In the genomic region with DNA sequence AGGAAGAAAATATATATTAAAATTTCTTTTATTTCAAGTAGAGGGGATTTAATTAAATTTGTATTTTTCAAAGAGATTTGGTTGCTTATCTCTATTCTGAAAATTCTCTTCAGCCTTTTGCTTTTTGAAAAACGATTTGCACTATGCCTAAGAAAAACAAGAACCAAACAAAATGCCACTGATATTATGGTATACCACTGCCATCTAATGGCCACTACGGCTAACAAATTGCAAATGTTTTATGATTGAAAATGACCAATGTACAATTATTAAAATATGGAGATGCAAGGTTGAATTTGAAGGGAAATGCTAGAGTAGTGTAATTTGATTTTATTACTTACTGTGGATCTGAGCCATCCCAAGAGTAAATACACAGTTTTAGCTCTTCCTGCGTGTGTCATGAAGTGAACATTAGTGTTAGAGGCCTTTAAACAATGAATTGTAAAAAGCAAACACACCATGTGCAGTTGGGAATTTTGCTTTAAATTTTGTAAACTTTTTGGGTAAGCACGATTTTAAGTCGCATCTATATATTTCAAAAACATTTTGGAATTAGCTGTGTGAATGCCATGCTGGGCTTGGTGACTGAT, we compare ENCODE assay signal across 8 cellular contexts.
A peak's percentile ranks its signal among the peaks of the same experiment; 100 is the strongest.
DNase-seq lines count a peak whose midpoint lies in the region; ATAC-seq and TF ChIP-seq lines count a peak whose summit lies in the region.

No MANE protein-coding gene starts in this region.

- ATAC-seq in left cardiac atrium (no peak), GM18909 (IDR thresholded peaks at IDR 0.05; ENCODE audit: poor library complexity, unreplicated experiment) (no peak), GM21423 (IDR thresholded peaks at IDR 0.05; ENCODE audit: unreplicated experiment) (no peak)

- H3K4me1 ChIP-seq in left ventricle myocardium inferior (no peaks in the 10 kb centered on the region), tibial nerve (peaks cover 0 to 4% (median 0%) of the 10 kb centered on the region in 4 donors)

- peak; percentile 66 for TF ChIP-seq CTCF in left ventricle myocardium inferior (IDR thresholded peaks at IDR 0.05; ENCODE audit: borderline replicate concordance)
- TF ChIP-seq CTCF in tibial nerve (IDR thresholded peaks at IDR 0.05) = peak; percentile 40 to 72 (median 41)

- WGBS in tibial nerve, 2 donors = 21 to 22% methylated on average over 5 of the region's 5 CpGs

- no peak for TF ChIP-seq POLR2A in tibial nerve (IDR thresholded peaks at IDR 0.05)

- intact Hi-C loops in left ventricle myocardium inferior (cut with micrococcal nuclease) (loop anchor here (10.0 kb wide), 2 partner anchors 1188 to 1338 kb away; no protein-coding TSS in a partner anchor), left cardiac atrium (cut with DNase I) (loop anchor here in 1 of 2 donors (5.0 to 10.0 kb wide), 3 partner anchors 728 to 1335 kb away; no protein-coding TSS in a partner anchor)

- H3K4me3 ChIP-seq in left ventricle myocardium inferior (no peak overlapping the region), tibial nerve (no peak overlapping the region)

- H3K36me3 ChIP-seq in left ventricle myocardium inferior = no peaks in the 10 kb centered on the region
- H3K36me3 ChIP-seq in tibial nerve = no peaks in the 10 kb centered on the region

- H3K27me3 ChIP-seq in left ventricle myocardium inferior (ENCODE audit: low read depth) (peaks cover 4% of the 10 kb centered on the region), tibial nerve (no peaks in the 10 kb centered on the region)

- no peaks in the 10 kb centered on the region for H3K9me3 ChIP-seq in left ventricle myocardium inferior (replicated peaks)
- H3K9me3 ChIP-seq in tibial nerve = no peaks in the 10 kb centered on the region

- no peak overlapping the region for H3K27ac ChIP-seq in left ventricle myocardium inferior (replicated peaks)
- no peak overlapping the region for H3K27ac ChIP-seq in tibial nerve

- DNase-seq in left ventricle myocardium inferior (no peak), left cardiac atrium (no peak), NCI-H1105 (lab: John Stamatoyannopoulos, UW) (peak; percentile 26), amniotic epithelial cell (ENCODE audit: low read depth) (peak; percentile 59), iPS-NIHi11 (ENCODE audit: low spot score) (peak; percentile 21), tibial nerve (ENCODE audit: low spot score in 2 of 2) (peak in 1 of 2 donors; percentile 49)

- no peak for TF ChIP-seq EP300 in tibial nerve (IDR thresholded peaks at IDR 0.05)

Comparison
In these comparisons a context has a peak if more than half of its experiments do, and no peak if none do; other contexts are left out.
1. DNase-seq: peak in NCI-H1105 (single experiment), amniotic epithelial cell (single experiment) and iPS-NIHi11 (single experiment); none in left ventricle myocardium inferior (single experiment) and left cardiac atrium (single experiment).